1 cellular context compared by ENCODE assay signal in genomic region chr7:156616269-156617202, GRCh38.
TF ChIP-seq lines count a peak whose summit lies in the region.

No MANE protein-coding gene starts in this region.

TF ChIP-seq in HepG2, 621 proteins besides CTCF, POLR2A, EP300 and RAD21 (continued from another document and continues in another):
- TF ChIP-seq ZNF20 (CRISPR knock-in tag; IDR thresholded peaks at IDR 0.05) (no peak), SETDB1 (CRISPR knock-in tag; IDR thresholded peaks at IDR 0.05; ENCODE audit: borderline replicate concordance) (no peak), ZNF280D (CRISPR knock-in tag; IDR thresholded peaks at IDR 0.05) (no peak), ZNF333 (CRISPR knock-in tag; IDR thresholded peaks at IDR 0.05; ENCODE audit: borderline replicate concordance) (peak; percentile 59; the same call in 1 of the 2 replicates), SAP130 (CRISPR knock-in tag; IDR thresholded peaks at IDR 0.05; ENCODE audit: low read depth) (peak; percentile 54; the same call in 1 of the 2 replicates), HNF1B (CRISPR knock-in tag; IDR thresholded peaks at IDR 0.05) (no peak), DR1 (CRISPR knock-in tag; IDR thresholded peaks at IDR 0.05) (no peak), ZFP82 (CRISPR knock-in tag; IDR thresholded peaks at IDR 0.05; ENCODE audit: borderline replicate concordance) (0 out of 2 replicates have a peak, but pooled peaks have one; percentile 55), SOX6 (IDR thresholded peaks at IDR 0.05) (no peak), SOX6 (CRISPR knock-in tag; IDR thresholded peaks at IDR 0.05) (no peak), BORCS8-MEF2B (CRISPR knock-in tag; IDR thresholded peaks at IDR 0.05) (peak; percentile 63; the same call in 1 of the 2 replicates), FOXP4 (CRISPR knock-in tag; IDR thresholded peaks at IDR 0.05) (no peak), PAX8 (CRISPR knock-in tag; IDR thresholded peaks at IDR 0.05; ENCODE audit: borderline replicate concordance) (no peak), ZNF597 (CRISPR knock-in tag; IDR thresholded peaks at IDR 0.05) (no peak), ZNF7 (CRISPR knock-in tag; IDR thresholded peaks at IDR 0.05) (peak; percentile 98), ZNF616 (CRISPR knock-in tag; IDR thresholded peaks at IDR 0.05; ENCODE audit: low read depth) (no peak), HHEX (CRISPR knock-in tag; IDR thresholded peaks at IDR 0.05) (no peak), TRAFD1 (CRISPR knock-in tag; IDR thresholded peaks at IDR 0.05; ENCODE audit: borderline replicate concordance) (no peak; the same call in 1 of the 2 replicates), MEIS2 (CRISPR knock-in tag; IDR thresholded peaks at IDR 0.05) (no peak), ZNF431 (CRISPR knock-in tag; IDR thresholded peaks at IDR 0.05; ENCODE audit: borderline replicate concordance, low read depth) (no peak), TBX2 (CRISPR knock-in tag; IDR thresholded peaks at IDR 0.05; ENCODE audit: borderline replicate concordance) (peak; percentile 38; the same call in 1 of the 2 replicates), GLMP (CRISPR knock-in tag; IDR thresholded peaks at IDR 0.05; ENCODE audit: borderline replicate concordance) (no peak), ZNF280B (CRISPR knock-in tag; IDR thresholded peaks at IDR 0.05; ENCODE audit: borderline replicate concordance) (no peak), SP4 (CRISPR knock-in tag; IDR thresholded peaks at IDR 0.05) (no peak), ZNF329 (CRISPR knock-in tag; IDR thresholded peaks at IDR 0.05; ENCODE audit: low read depth) (no peak), ZBTB26 (CRISPR knock-in tag; IDR thresholded peaks at IDR 0.05; ENCODE audit: borderline replicate concordance) (no peak), KDM3A (CRISPR knock-in tag; IDR thresholded peaks at IDR 0.05; ENCODE audit: low read depth) (0 out of 2 replicates have a peak, but pooled peaks have one; percentile 29), ZBTB10 (CRISPR knock-in tag; IDR thresholded peaks at IDR 0.05; ENCODE audit: borderline replicate concordance) (peak; percentile 67; the same call in 1 of the 2 replicates), RELA (CRISPR knock-in tag; IDR thresholded peaks at IDR 0.05) (no peak), ZFP90 (CRISPR knock-in tag; IDR thresholded peaks at IDR 0.05; ENCODE audit: borderline replicate concordance) (no peak), ZXDC (CRISPR knock-in tag; IDR thresholded peaks at IDR 0.05) (no peak), MLLT10 (CRISPR knock-in tag; IDR thresholded peaks at IDR 0.05) (no peak), NR2F6 (IDR thresholded peaks at IDR 0.05) (no peak), NR2F6 (CRISPR knock-in tag; IDR thresholded peaks at IDR 0.05) (no peak), SALL1 (CRISPR knock-in tag; IDR thresholded peaks at IDR 0.05) (peak; percentile 40; the same call in 1 of the 2 replicates), FOXC1 (CRISPR knock-in tag; IDR thresholded peaks at IDR 0.05; ENCODE audit: borderline replicate concordance) (0 out of 2 replicates have a peak, but pooled peaks have one; percentile 43), MXD4 (CRISPR knock-in tag; IDR thresholded peaks at IDR 0.05) (no peak), HNRNPLL (IDR thresholded peaks at IDR 0.05; ENCODE audit: low read depth, low read length, poor library complexity, severe bottlenecking) (peak; percentile 72), GATAD2A (CRISPR knock-in tag; IDR thresholded peaks at IDR 0.05) (peak; percentile 14; the same call in 1 of the 2 replicates), RFXAP (CRISPR knock-in tag; IDR thresholded peaks at IDR 0.05; ENCODE audit: borderline replicate concordance) (no peak; the same call in 1 of the 2 replicates)
